Comparison of ENCODE assay signal across 8 cellular contexts in the genomic region with DNA sequence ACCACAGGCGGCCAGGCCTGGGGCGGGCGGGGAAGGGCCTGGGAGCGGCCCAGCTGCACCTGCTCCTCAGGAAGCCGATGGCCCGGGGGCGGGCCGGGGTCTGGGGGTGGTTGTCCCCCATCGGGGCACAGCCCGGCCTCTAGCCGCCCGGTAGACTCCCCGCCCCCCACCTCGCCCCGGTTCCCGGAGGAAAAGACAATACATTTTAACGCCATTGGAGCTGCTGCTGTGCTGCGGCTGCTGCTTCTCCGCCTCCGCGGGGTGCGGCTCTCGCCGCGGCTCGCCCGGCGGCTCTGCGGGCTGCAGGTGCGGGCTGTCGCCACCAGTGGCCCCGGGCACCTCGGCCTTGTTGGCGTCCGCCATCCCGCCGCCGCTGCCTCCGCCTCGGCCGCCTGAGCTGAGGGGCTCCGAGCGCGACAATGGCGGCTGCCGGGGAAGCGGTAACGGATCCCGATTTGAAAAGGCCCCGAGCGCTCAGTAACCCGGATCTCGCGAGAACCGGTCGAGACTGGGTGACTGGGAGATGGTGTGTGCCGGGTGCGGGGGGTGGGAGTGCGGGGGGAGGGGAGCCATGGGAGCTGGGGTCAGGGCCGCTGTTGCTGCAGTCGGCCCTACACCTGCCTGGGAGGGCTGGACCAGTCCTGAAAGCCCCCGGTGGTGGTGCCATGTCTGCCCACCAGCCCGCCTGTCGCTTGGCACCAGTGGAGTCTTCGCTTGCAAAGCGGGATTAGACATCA. TPM values are rescaled to one million over a fixed set of nuclear protein-coding genes. Genes with fewer than 3 reads are reported as not detected.
DNase-seq lines count a peak whose midpoint lies in the region; ATAC-seq and TF ChIP-seq lines count a peak whose summit lies in the region.

A gene with protein sequence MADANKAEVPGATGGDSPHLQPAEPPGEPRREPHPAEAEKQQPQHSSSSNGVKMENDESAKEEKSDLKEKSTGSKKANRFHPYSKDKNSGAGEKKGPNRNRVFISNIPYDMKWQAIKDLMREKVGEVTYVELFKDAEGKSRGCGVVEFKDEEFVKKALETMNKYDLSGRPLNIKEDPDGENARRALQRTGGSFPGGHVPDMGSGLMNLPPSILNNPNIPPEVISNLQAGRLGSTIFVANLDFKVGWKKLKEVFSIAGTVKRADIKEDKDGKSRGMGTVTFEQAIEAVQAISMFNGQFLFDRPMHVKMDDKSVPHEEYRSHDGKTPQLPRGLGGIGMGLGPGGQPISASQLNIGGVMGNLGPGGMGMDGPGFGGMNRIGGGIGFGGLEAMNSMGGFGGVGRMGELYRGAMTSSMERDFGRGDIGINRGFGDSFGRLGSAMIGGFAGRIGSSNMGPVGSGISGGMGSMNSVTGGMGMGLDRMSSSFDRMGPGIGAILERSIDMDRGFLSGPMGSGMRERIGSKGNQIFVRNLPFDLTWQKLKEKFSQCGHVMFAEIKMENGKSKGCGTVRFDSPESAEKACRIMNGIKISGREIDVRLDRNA (minus strand): TSS at position 421 of the 737 bp plus-strand sequence. CDS start 58 bp downstream, at position 363.

- H3K36me3 ChIP-seq in kidney epithelial cell (ENCODE audit: control insufficient read depth, insufficient read depth, low read length): no peaks in the 10 kb centered on the region

- no peaks in the 10 kb centered on the region for H3K27me3 ChIP-seq in kidney epithelial cell (ENCODE audit: control insufficient read depth, insufficient read depth, low read length)

- TF ChIP-seq POLR2A in GM15510 (IDR thresholded peaks at IDR 0.05; ENCODE audit: borderline replicate concordance, extremely low read depth, insufficient read length): peak; percentile 59

- DNase-seq in NCI-H2081 (lab: John Stamatoyannopoulos, UW) (peak; percentile 87 to 90), choroid plexus epithelial cell (ENCODE audit: low read depth) (peak; percentile 73), kidney epithelial cell (ENCODE audit: low read depth) (peak; percentile 51), GDM1 (lab: John Stamatoyannopoulos, UW) (no peak)
- DNase-seq in activated CD4-positive, alpha-beta T cell treated with anti-CD3 and anti-CD28 coated beads for 1 hour: peak; percentile 43
- DNase-seq in stimulated activated CD4-positive, alpha-beta T cell treated with anti-CD3 and anti-CD28 coated beads, Interleukin-15, amount 100 ng/mL, for 24 hours: peak; percentile 85

- TF ChIP-seq CTCF in choroid plexus epithelial cell (conservative IDR thresholded peaks at IDR 0.05; ENCODE audit: low read depth, low read length) (no peak), kidney epithelial cell (IDR thresholded peaks at IDR 0.05; ENCODE audit: insufficient read depth, low read length, poor library complexity, severe bottlenecking) (no peak)

- ATAC-seq in HG02798 (IDR thresholded peaks at IDR 0.05; ENCODE audit: poor library complexity, unreplicated experiment): peak; percentile 88

- H3K4me3 ChIP-seq in choroid plexus epithelial cell (ENCODE audit: low read depth, low read length): peak within 1 kb of the TSS; percentile 66
- peak within 1 kb of the TSS; percentile 94 for H3K4me3 ChIP-seq in kidney epithelial cell (ENCODE audit: low read depth, low read length)

RNA-seq across cellular contexts. Expression of the gene that starts here (rescaled TPM):
- total RNA-seq in kidney epithelial cell: 34.6 and 45.9 TPM in 2 replicates
